In the genomic region with DNA sequence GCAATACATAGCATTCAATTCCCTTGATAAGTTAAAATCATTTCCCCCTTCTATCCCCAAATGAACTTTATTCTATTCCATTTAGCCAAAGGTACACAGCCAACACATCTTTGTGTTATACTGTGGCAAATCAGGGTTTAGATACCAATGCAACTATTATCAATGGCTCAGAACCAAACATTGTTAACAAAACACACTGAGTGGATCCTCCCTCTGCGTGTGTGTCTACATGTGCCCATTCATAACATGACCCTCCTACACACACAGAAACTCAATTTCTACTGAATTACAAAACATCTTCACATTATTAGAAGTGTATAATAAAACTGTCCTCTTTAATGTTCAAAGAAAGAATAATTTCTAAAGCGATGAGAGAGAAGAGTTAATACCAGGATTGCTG, we compare ENCODE assay signal across 10 cellular contexts. TPM values are rescaled to one million over a fixed set of nuclear protein-coding genes. Genes with fewer than 3 reads are reported as not detected.
DNase-seq lines count a peak whose midpoint lies in the region; TF ChIP-seq lines count a peak whose summit lies in the region.
"Had no signal": no experiment of that assay in that cellular context is flagged by ENCODE, and none has a peak within 500 bp of the region (broad histone marks: within the 10 kb centered on the region; RNA-seq: fewer than 3 reads in every experiment).

No MANE protein-coding gene starts in this region.

- H3K27me3 ChIP-seq in testis, result no peaks in the 10 kb centered on the region
- H3K27me3 ChIP-seq: Peyer's patch had no signal

- H3K9me3 ChIP-seq in HEK293 (ENCODE audit: control insufficient read depth, insufficient read depth, low read depth, low read length) (no peaks in the 10 kb centered on the region), mesodermal cell (ENCODE audit: control insufficient read depth, low read length) (no peaks in the 10 kb centered on the region), testis (no peaks in the 10 kb centered on the region)
- H3K9me3 ChIP-seq: Peyer's patch had no signal

- POLR2A ChIA-PET in HEK293 (lab: Yijun Ruan, JAX), result no interaction called here

- H3K27ac ChIP-seq in 22Rv1 (peak overlapping the region; percentile 25; the same call in 1 of the 2 replicates), HEK293 (ENCODE audit: extremely low read depth, low read depth, low read length) (peak overlapping the region; percentile 72; the same call in 1 of the 2 replicates), mesodermal cell (ENCODE audit: low read depth, low read length, severe bottlenecking) (no peak overlapping the region), testis (no peak overlapping the region)

- no peaks in the 10 kb centered on the region for H3K4me1 ChIP-seq in HEK293 (ENCODE audit: control insufficient read depth, insufficient read depth, low read length)
- H3K4me1 ChIP-seq in mesodermal cell (ENCODE audit: control insufficient read depth, insufficient read depth, low read length, poor library complexity, severe bottlenecking), result no peaks in the 10 kb centered on the region
- peaks cover 9% of the 10 kb centered on the region for H3K4me1 ChIP-seq in testis

- H3K4me3 ChIP-seq in HEK293 (ENCODE audit: low read depth, low read length) (peak overlapping the region; percentile 79), astrocyte of the cerebellum (ENCODE audit: low read depth, low read length) (peak overlapping the region; percentile 53), mesodermal cell (ENCODE audit: extremely low read depth, insufficient read depth, low read length, poor library complexity, severe bottlenecking) (peak overlapping the region; percentile 93), testis (peak overlapping the region in 1 of 2 donors; percentile 94)

- in situ Hi-C loops in astrocyte of the cerebellum (cut with HindIII; ENCODE audit: low sequenced_read_pairs), result loop anchor here (25.0 kb wide), 1 partner anchor 107 kb away; no protein-coding TSS in a partner anchor

- 60% methylated on average over 1 of the region's 2 CpGs; no CpG with 5 or more reads in 1 of the 2 experiments for WGBS in mesodermal cell (ENCODE audit: insufficient coverage in 2 of 2), 2 experiments
- 24 to 25% methylated on average over 2 of the region's 2 CpGs for WGBS in testis, 2 donors

- TF ChIP-seq POLR2A in testis (IDR thresholded peaks at IDR 0.05), result no peak

- DNase-seq in astrocyte of the cerebellum (ENCODE audit: low read depth) (no peak), COLO668 (lab: John Stamatoyannopoulos, UW; ENCODE audit: unreplicated experiment) (no peak), NCI-H345 treated with DMSO at 0.1 percent for 48 hours (lab: John Stamatoyannopoulos, UW; ENCODE audit: unreplicated experiment) (no peak), testis (no peak)
- DNase-seq in stimulated activated CD4-positive, alpha-beta T cell treated with anti-CD3 and anti-CD28 coated beads, Interleukin-4, amount 100 ng/mL, for 1 hour, result no peak
- DNase-seq: kidney glomerular epithelial cell had no signal

- no peak for TF ChIP-seq CTCF in 22Rv1 (IDR thresholded peaks at IDR 0.05)
- no peak for TF ChIP-seq CTCF in HEK293 (tag by site-specific recombination; IDR thresholded peaks at IDR 0.05)
- no peak for TF ChIP-seq CTCF in astrocyte of the cerebellum (IDR thresholded peaks at IDR 0.05; ENCODE audit: low read depth, low read length, missing control alignments)
- TF ChIP-seq CTCF in testis (IDR thresholded peaks at IDR 0.05), result no peak

- CTCF ChIA-PET in HEK293 (lab: Yijun Ruan, JAX), result no interaction called here

- H3K36me3 ChIP-seq in HEK293 (ENCODE audit: control insufficient read depth in 2 of 2, insufficient read depth in 1 of 2, low read length in 2 of 2) (no peaks in the 10 kb centered on the region), mesodermal cell (ENCODE audit: control insufficient read depth, insufficient read depth, low read length) (no peaks in the 10 kb centered on the region), testis (ENCODE audit: low read depth, missing control alignments) (no peaks in the 10 kb centered on the region)
- H3K36me3 ChIP-seq: Peyer's patch had no signal

- intact Hi-C loops in testis (cut with DNase I; ENCODE audit: low total_unique reads), result no loop called here

TF ChIP-seq in HEK293, 187 proteins besides CTCF, POLR2A, EP300 and RAD21:
- no peak for TF ChIP-seq ZSCAN30 (tag by site-specific recombination; IDR thresholded peaks at IDR 0.05)
- no peak for TF ChIP-seq ZNF449 (tag by site-specific recombination; IDR thresholded peaks at IDR 0.05)
- TF ChIP-seq ZNF202 (tag by site-specific recombination; IDR thresholded peaks at IDR 0.05; ENCODE audit: borderline replicate concordance), result no peak
- no peak for TF ChIP-seq ZNF157 (tag by site-specific recombination; IDR thresholded peaks at IDR 0.05)
- TF ChIP-seq ZNF391 (tag by site-specific recombination; IDR thresholded peaks at IDR 0.05; ENCODE audit: borderline replicate concordance, low read depth), result no peak

RNA-seq across cellular contexts. Expression of gene TTBK2, which starts 1.3 kb away (rescaled TPM):
- 11.8 TPM for polyA plus RNA-seq in mesodermal cell (2013, experiment 1 of 2)
- polyA plus RNA-seq in mesodermal cell (2013, experiment 2 of 2), result 9.2 TPM
- total RNA-seq in testis, result 10 to 100 TPM; 37.0 to 53.7 TPM
- 80.8 TPM for polyA plus RNA-seq in testis (ENCODE audit: insufficient read depth, low read depth, low replicate concordance)

Comparison
In these comparisons a context has a peak if more than half of its experiments do, and no peak if none do; other contexts are left out.
1. H3K27ac ChIP-seq: peak in 22Rv1 (single experiment) and HEK293 (single experiment); none in mesodermal cell (single experiment) and testis (0 of 2).